In genomic region chr16:70417661-70418060, GRCh38 we compare ENCODE assay signal across 1 cellular context.
TF ChIP-seq lines count a peak whose summit lies in the region.

No MANE protein-coding gene starts in this region.

TF ChIP-seq in K562, 482 proteins besides CTCF, POLR2A, EP300 and RAD21:
- TF ChIP-seq ID3 (CRISPR knock-in tag; IDR thresholded peaks at IDR 0.05) (no peak), ID3 (tag; IDR thresholded peaks at IDR 0.05) (no peak), ZNF197 (CRISPR knock-in tag; IDR thresholded peaks at IDR 0.05; ENCODE audit: low read depth) (no peak), ARID2 (IDR thresholded peaks at IDR 0.05) (no peak), CUX1 (CRISPR knock-in tag; IDR thresholded peaks at IDR 0.05) (no peak), DACH1 (IDR thresholded peaks at IDR 0.05; ENCODE audit: partially characterized antibody) (no peak), TRIM25 (IDR thresholded peaks at IDR 0.05; ENCODE audit: borderline replicate concordance) (no peak), CHD2 (IDR thresholded peaks at IDR 0.05; ENCODE audit: low read depth, low read length) (no peak), CAMTA2 (CRISPR knock-in tag; conservative IDR thresholded peaks at IDR 0.05) (no peak), ASH1L (IDR thresholded peaks at IDR 0.05; ENCODE audit: borderline replicate concordance, low read depth, partially characterized antibody) (no peak), NR2C2 (CRISPR knock-in tag; IDR thresholded peaks at IDR 0.05) (no peak), NR2C2 (tag; IDR thresholded peaks at IDR 0.05) (no peak), BRD9 (IDR thresholded peaks at IDR 0.05; ENCODE audit: low read depth, partially characterized antibody) (no peak), GABPB2 (CRISPR knock-in tag; conservative IDR thresholded peaks at IDR 0.05) (no peak)
- TF ChIP-seq, protein P1, sequence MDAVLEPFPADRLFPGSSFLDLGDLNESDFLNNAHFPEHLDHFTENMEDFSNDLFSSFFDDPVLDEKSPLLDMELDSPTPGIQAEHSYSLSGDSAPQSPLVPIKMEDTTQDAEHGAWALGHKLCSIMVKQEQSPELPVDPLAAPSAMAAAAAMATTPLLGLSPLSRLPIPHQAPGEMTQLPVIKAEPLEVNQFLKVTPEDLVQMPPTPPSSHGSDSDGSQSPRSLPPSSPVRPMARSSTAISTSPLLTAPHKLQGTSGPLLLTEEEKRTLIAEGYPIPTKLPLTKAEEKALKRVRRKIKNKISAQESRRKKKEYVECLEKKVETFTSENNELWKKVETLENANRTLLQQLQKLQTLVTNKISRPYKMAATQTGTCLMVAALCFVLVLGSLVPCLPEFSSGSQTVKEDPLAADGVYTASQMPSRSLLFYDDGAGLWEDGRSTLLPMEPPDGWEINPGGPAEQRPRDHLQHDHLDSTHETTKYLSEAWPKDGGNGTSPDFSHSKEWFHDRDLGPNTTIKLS (IDR thresholded peaks at IDR 0.05; ENCODE audit: borderline replicate concordance, low read depth) = no peak
